Comparison of ENCODE assay signal across 1 cellular context in the genomic region with DNA sequence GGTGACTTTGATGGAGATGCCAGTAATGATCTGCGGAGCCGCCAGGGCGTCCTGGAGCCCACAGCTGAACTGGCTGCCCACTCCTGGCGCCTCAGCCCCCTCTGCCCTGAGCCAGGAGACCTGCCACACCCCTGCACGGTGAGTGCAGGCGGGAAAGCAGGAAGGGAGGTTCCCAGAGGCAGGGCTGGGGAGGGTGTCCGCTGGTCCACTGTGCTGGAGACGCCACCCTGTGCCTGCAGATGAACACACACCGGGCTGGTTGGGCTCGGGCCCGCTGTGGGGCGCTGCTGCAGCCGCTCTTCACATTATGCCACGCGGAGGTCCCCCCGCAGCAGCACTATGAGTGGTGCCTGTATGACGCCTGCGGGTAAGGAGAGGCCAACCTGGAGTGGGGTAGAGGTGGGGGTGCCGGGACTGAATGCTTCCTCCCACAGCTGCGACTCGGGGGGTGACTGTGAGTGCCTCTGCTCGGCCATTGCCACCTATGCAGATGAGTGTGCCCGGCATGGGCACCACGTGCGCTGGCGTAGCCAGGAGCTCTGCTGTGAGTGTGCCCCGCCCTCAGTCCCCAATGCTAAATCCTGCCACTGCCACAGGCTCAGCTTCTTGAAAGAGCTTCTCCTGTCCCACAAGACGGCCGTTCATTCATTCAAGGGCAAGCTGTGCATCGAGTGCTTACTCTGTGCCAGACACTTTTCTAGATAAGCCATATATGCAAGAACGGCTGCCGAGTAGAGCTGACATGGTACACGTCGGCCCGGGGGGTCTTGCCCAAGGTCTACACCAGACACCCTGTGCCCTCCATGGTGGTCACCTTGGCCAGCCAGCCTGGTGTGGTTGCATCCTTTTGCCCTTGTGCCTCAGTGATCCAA.
TF ChIP-seq lines count a peak whose summit lies in the region.

No MANE protein-coding gene starts in this region.

TF ChIP-seq in K562, 482 proteins besides CTCF, POLR2A, EP300 and RAD21 (continued from another document and continues in another):
- TF ChIP-seq, protein P1, sequence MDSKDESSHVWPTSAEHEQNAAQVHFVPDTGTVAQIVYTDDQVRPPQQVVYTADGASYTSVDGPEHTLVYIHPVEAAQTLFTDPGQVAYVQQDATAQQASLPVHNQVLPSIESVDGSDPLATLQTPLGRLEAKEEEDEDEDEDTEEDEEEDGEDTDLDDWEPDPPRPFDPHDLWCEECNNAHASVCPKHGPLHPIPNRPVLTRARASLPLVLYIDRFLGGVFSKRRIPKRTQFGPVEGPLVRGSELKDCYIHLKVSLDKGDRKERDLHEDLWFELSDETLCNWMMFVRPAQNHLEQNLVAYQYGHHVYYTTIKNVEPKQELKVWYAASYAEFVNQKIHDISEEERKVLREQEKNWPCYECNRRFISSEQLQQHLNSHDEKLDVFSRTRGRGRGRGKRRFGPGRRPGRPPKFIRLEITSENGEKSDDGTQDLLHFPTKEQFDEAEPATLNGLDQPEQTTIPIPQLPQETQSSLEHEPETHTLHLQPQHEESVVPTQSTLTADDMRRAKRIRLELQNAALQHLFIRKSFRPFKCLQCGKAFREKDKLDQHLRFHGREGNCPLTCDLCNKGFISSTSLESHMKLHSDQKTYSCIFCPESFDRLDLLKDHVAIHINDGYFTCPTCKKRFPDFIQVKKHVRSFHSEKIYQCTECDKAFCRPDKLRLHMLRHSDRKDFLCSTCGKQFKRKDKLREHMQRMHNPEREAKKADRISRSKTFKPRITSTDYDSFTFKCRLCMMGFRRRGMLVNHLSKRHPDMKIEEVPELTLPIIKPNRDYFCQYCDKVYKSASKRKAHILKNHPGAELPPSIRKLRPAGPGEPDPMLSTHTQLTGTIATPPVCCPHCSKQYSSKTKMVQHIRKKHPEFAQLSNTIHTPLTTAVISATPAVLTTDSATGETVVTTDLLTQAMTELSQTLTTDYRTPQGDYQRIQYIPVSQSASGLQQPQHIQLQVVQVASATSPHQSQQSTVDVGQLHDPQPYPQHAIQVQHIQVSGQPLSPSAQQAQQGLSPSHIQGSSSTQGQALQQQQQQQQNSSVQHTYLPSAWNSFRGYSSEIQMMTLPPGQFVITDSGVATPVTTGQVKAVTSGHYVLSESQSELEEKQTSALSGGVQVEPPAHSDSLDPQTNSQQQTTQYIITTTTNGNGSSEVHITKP (IDR thresholded peaks at IDR 0.05; ENCODE audit: partially characterized antibody), result peak; percentile 62
- no peak for TF ChIP-seq RHOXF2B (CRISPR knock-in tag; conservative IDR thresholded peaks at IDR 0.05)
- TF ChIP-seq C11orf30 (IDR thresholded peaks at IDR 0.05; ENCODE audit: low read depth), result no peak
- TF ChIP-seq, protein P2, sequence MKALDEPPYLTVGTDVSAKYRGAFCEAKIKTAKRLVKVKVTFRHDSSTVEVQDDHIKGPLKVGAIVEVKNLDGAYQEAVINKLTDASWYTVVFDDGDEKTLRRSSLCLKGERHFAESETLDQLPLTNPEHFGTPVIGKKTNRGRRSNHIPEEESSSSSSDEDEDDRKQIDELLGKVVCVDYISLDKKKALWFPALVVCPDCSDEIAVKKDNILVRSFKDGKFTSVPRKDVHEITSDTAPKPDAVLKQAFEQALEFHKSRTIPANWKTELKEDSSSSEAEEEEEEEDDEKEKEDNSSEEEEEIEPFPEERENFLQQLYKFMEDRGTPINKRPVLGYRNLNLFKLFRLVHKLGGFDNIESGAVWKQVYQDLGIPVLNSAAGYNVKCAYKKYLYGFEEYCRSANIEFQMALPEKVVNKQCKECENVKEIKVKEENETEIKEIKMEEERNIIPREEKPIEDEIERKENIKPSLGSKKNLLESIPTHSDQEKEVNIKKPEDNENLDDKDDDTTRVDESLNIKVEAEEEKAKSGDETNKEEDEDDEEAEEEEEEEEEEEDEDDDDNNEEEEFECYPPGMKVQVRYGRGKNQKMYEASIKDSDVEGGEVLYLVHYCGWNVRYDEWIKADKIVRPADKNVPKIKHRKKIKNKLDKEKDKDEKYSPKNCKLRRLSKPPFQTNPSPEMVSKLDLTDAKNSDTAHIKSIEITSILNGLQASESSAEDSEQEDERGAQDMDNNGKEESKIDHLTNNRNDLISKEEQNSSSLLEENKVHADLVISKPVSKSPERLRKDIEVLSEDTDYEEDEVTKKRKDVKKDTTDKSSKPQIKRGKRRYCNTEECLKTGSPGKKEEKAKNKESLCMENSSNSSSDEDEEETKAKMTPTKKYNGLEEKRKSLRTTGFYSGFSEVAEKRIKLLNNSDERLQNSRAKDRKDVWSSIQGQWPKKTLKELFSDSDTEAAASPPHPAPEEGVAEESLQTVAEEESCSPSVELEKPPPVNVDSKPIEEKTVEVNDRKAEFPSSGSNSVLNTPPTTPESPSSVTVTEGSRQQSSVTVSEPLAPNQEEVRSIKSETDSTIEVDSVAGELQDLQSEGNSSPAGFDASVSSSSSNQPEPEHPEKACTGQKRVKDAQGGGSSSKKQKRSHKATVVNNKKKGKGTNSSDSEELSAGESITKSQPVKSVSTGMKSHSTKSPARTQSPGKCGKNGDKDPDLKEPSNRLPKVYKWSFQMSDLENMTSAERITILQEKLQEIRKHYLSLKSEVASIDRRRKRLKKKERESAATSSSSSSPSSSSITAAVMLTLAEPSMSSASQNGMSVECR (CRISPR knock-in tag; IDR thresholded peaks at IDR 0.05), result peak; percentile 71; the same call in 1 of the 2 replicates
- peak; percentile 60; the same call in 1 of the 2 replicates for TF ChIP-seq SP1 (CRISPR knock-in tag; IDR thresholded peaks at IDR 0.05)
- TF ChIP-seq, protein P3, sequence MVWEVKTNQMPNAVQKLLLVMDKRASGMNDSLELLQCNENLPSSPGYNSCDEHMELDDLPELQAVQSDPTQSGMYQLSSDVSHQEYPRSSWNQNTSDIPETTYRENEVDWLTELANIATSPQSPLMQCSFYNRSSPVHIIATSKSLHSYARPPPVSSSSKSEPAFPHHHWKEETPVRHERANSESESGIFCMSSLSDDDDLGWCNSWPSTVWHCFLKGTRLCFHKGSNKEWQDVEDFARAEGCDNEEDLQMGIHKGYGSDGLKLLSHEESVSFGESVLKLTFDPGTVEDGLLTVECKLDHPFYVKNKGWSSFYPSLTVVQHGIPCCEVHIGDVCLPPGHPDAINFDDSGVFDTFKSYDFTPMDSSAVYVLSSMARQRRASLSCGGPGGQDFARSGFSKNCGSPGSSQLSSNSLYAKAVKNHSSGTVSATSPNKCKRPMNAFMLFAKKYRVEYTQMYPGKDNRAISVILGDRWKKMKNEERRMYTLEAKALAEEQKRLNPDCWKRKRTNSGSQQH (CRISPR knock-in tag; IDR thresholded peaks at IDR 0.05), result no peak
- TF ChIP-seq TAF7 (tag; IDR thresholded peaks at IDR 0.05), result no peak
- TF ChIP-seq, protein P4, sequence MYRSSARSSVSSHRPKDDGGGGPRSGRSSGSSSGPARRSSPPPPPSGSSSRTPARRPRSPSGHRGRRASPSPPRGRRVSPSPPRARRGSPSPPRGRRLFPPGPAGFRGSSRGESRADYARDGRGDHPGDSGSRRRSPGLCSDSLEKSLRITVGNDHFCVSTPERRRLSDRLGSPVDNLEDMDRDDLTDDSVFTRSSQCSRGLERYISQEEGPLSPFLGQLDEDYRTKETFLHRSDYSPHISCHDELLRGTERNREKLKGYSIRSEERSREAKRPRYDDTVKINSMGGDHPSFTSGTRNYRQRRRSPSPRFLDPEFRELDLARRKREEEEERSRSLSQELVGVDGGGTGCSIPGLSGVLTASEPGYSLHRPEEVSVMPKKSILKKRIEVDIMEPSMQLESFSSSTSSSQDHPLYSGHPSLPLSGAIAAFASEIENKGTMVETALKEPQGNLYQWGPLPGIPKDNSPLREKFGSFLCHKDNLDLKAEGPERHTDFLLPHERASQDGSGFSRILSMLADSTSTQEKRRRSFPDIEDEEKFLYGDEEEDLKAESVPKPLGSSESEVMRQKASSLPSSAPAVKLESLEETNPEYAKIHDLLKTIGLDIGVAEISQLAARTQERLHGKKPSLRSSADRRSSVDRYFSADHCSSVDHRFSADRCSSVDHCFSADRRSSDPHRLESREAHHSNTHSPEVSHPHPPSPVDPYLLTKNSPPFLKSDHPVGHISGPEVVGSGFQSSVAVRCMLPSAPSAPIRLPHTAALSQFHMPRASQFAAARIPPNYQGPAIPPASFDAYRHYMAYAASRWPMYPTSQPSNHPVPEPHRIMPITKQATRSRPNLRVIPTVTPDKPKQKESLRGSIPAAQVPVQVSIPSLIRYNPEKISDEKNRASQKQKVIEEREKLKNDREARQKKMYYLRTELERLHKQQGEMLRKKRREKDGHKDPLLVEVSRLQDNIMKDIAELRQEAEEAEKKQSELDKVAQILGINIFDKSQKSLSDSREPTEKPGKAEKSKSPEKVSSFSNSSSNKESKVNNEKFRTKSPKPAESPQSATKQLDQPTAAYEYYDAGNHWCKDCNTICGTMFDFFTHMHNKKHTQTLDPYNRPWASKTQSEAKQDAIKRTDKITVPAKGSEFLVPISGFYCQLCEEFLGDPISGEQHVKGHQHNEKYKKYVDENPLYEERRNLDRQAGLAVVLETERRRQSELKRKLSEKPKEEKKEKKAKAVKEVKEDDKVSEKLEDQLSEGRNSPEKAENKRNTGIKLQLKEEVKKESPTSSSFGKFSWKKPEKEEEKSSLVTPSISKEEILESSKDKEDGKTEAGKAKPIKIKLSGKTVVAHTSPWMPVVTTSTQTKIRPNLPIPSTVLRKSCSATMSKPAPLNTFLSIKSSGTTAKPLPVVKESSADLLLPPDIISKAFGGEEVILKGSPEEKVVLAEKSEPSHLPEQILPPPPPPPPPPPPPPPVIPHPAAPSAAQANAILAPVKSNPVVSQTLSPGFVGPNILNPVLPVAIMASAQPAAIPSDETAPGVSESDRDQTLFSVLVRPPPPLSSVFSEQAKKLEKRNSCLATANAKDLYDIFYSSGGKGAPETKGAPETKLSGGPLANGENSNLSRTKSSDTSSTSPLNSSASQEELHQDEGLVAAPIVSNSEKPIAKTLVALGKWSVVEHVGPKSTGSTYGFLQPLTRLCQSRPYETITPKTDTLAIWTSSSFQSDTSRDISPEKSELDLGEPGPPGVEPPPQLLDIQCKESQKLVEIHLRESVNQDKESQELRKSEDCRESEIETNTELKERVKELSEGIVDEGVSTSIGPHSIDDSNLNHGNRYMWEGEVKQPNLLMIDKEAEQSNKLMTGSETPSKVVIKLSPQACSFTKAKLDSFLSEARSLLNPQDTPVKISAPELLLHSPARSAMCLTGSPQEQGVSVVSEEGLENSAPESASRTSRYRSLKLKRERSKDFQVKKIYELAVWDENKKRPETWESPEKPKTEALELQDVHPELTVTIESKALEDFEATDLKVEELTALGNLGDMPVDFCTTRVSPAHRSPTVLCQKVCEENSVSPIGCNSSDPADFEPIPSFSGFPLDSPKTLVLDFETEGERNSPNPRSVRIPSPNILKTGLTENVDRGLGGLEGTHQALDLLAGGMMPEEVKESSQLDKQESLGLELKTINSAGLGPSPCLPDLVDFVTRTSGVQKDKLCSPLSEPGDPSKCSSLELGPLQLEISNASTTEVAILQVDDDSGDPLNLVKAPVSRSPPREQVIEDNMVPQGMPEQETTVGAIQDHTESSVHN (IDR thresholded peaks at IDR 0.05; ENCODE audit: borderline replicate concordance in 1 of 2, low read depth in 1 of 2), result no peak
- TF ChIP-seq BCOR (IDR thresholded peaks at IDR 0.05), result peak; percentile 10; the same call in 1 of the 2 replicates
- no peak for TF ChIP-seq POLR3A (IDR thresholded peaks at IDR 0.05; ENCODE audit: borderline replicate concordance, extremely low read depth, insufficient read depth, insufficient read length)
- TF ChIP-seq ZBTB2 (IDR thresholded peaks at IDR 0.05), result no peak
- TF ChIP-seq ETV5 (CRISPR knock-in tag; IDR thresholded peaks at IDR 0.05; ENCODE audit: low read depth), result no peak
- TF ChIP-seq OTX1 (CRISPR knock-in tag; IDR thresholded peaks at IDR 0.05), result 0 out of 2 replicates have a peak, but pooled peaks have one; percentile 54
- TF ChIP-seq SPI1 (IDR thresholded peaks at IDR 0.05; ENCODE audit: borderline replicate concordance, low read depth, low read length), result no peak
- peak in 1 of 3 experiments; percentile 16 for TF ChIP-seq YY1 (IDR thresholded peaks at IDR 0.05; ENCODE audit: borderline replicate concordance in 1 of 3, control insufficient read depth in 1 of 3, extremely low read depth in 1 of 3, insufficient read depth in 3 of 3, insufficient read length in 1 of 3, insufficient replicate concordance in 2 of 3, low read depth in 1 of 3, low read length in 2 of 3)
- TF ChIP-seq, protein P5, sequence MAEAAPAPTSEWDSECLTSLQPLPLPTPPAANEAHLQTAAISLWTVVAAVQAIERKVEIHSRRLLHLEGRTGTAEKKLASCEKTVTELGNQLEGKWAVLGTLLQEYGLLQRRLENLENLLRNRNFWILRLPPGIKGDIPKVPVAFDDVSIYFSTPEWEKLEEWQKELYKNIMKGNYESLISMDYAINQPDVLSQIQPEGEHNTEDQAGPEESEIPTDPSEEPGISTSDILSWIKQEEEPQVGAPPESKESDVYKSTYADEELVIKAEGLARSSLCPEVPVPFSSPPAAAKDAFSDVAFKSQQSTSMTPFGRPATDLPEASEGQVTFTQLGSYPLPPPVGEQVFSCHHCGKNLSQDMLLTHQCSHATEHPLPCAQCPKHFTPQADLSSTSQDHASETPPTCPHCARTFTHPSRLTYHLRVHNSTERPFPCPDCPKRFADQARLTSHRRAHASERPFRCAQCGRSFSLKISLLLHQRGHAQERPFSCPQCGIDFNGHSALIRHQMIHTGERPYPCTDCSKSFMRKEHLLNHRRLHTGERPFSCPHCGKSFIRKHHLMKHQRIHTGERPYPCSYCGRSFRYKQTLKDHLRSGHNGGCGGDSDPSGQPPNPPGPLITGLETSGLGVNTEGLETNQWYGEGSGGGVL (CRISPR knock-in tag; IDR thresholded peaks at IDR 0.05), result no peak
- no peak for TF ChIP-seq KAT8 (IDR thresholded peaks at IDR 0.05; ENCODE audit: low read depth)
- TF ChIP-seq CBX3 (IDR thresholded peaks at IDR 0.05; ENCODE audit: borderline replicate concordance in 1 of 2, low read length in 2 of 2), result peak in 1 of 2 experiments; percentile 10; a peak in 1 of 3 replicates
- no peak for TF ChIP-seq ZNF551 (CRISPR knock-in tag; IDR thresholded peaks at IDR 0.05)
- no peak for TF ChIP-seq KLF16 (IDR thresholded peaks at IDR 0.05)
- no peak for TF ChIP-seq RFX5 (IDR thresholded peaks at IDR 0.05; ENCODE audit: low read depth, low read length)
- TF ChIP-seq CAMTA2 (CRISPR knock-in tag; conservative IDR thresholded peaks at IDR 0.05), result no peak
- no peak for TF ChIP-seq ARID3A (IDR thresholded peaks at IDR 0.05; ENCODE audit: borderline replicate concordance, low read depth, low read length)
- no peak for TF ChIP-seq NCOA1 (IDR thresholded peaks at IDR 0.05; ENCODE audit: low read depth)
- peak in 1 of 2 experiments; percentile 80; a peak in 1 of 4 replicates for TF ChIP-seq SRF (CRISPR knock-in tag; IDR thresholded peaks at IDR 0.05)
